ENCODE assay signal across 1 cellular context in the genomic region with DNA sequence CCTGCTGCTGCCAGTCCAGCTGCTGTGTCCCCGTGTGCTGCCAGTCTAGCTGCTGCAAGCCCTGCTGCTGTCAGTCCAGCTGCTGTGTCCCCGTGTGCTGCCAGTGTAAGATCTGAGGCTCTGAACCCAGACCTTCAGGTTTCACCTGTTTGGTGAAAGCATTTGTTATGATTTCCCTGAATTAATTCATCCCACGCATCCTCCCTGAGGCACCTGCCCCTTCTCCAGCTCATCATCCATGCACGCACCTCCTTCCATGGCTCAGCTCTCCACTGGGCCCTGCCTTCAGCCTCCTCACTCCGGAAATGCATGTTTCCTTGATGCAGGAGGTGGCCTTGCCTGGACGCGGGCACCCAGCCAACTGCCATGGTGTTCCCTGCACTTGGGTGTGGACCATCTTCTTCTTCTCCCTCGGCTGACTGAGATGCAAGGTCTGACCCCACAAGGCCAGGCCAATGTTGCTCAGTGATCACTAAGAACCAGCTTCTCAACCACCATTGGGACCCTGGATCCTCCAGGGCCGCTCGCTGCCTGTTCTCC.
TF ChIP-seq lines count a peak whose summit lies in the region.

No MANE protein-coding gene starts in this region.

TF ChIP-seq in H1, 55 proteins besides CTCF, POLR2A, EP300 and RAD21:
- TF ChIP-seq NANOG (IDR thresholded peaks at IDR 0.05; ENCODE audit: insufficient read depth, low read depth, low read length, poor library complexity, severe bottlenecking) (no peak), ASH2L (IDR thresholded peaks at IDR 0.05; ENCODE audit: low read length) (no peak), EGR1 (IDR thresholded peaks at IDR 0.05; ENCODE audit: borderline replicate concordance, low read depth, low read length) (no peak), NRF1 (IDR thresholded peaks at IDR 0.05; ENCODE audit: low read depth, low read length) (no peak)
- TF ChIP-seq, protein P1, sequence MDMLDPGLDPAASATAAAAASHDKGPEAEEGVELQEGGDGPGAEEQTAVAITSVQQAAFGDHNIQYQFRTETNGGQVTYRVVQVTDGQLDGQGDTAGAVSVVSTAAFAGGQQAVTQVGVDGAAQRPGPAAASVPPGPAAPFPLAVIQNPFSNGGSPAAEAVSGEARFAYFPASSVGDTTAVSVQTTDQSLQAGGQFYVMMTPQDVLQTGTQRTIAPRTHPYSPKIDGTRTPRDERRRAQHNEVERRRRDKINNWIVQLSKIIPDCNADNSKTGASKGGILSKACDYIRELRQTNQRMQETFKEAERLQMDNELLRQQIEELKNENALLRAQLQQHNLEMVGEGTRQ (IDR thresholded peaks at IDR 0.05; ENCODE audit: low read length) = no peak
